In genomic region chr6:20947977-20948376, GRCh38 we compare ENCODE assay signal across 29 cellular contexts.
"Had no signal": no experiment of that assay in that cellular context is flagged by ENCODE, and none has a peak within 500 bp of the region (broad histone marks: within the 10 kb centered on the region; RNA-seq: fewer than 3 reads in every experiment).

No MANE protein-coding gene starts in this region.

- H3K27me3 Mint-ChIP-seq: dendritic cell treated with granulocyte-macrophage colony-stimulating factor and Interleukin-4, amounts not matched to agents 40 ng/mL and 50 ng/mL, for 4 days; effector memory CD8-positive, alpha-beta T cell; memory B cell; naive thymus-derived CD4-positive, alpha-beta T cell had no signal

- FAIRE-seq: endometrium, islet of Langerhans, keratinocyte had no signal

- ATAC-seq: effector memory CD8-positive, alpha-beta T cell; esophagus mucosa; gastrocnemius medialis; heart right ventricle; left cardiac atrium; left lung; left ventricle myocardium superior; naive thymus-derived CD4-positive, alpha-beta T cell had no signal

- H3K4me3 Mint-ChIP-seq: dendritic cell treated with granulocyte-macrophage colony-stimulating factor and Interleukin-4, amounts not matched to agents 40 ng/mL and 50 ng/mL, for 4 days; effector memory CD8-positive, alpha-beta T cell; endodermal cell; memory B cell; naive thymus-derived CD4-positive, alpha-beta T cell had no signal

- H3K4me1 Mint-ChIP-seq: memory B cell had no signal

- H3K9me3 ChIP-seq: colonic mucosa, gastrocnemius medialis had no signal

- H3K9me3 Mint-ChIP-seq: effector memory CD8-positive, alpha-beta T cell had no signal

- H3K4me3 ChIP-seq: colonic mucosa, esophagus squamous epithelium, gastrocnemius medialis, heart right ventricle, left lung, lung had no signal

- H3K36me3 ChIP-seq: colonic mucosa, esophagus squamous epithelium, gastrocnemius medialis, heart right ventricle, left lung had no signal

- H3K27ac Mint-ChIP-seq: dendritic cell treated with granulocyte-macrophage colony-stimulating factor and Interleukin-4, amounts not matched to agents 40 ng/mL and 50 ng/mL, for 4 days; effector memory CD8-positive, alpha-beta T cell; endodermal cell; memory B cell; naive thymus-derived CD4-positive, alpha-beta T cell had no signal

- H3K27ac ChIP-seq: colonic mucosa, epithelial cell of prostate, esophagus squamous epithelium, gastrocnemius medialis, heart right ventricle, left lung had no signal

- H3K27me3 ChIP-seq: colonic mucosa, esophagus squamous epithelium, gastrocnemius medialis, heart right ventricle, left lung had no signal

- DNase-seq: colonic mucosa; cortex of kidney; effector CD8-positive, alpha-beta T cell; effector memory CD8-positive, alpha-beta T cell; endodermal cell; erythroblast; esophagus squamous epithelium; foreskin fibroblast; foreskin melanocyte; gastrocnemius medialis; glutamatergic neuron; head of caudate nucleus; heart right ventricle; hippocampal formation; left cardiac atrium; left lung; left ventricle myocardium superior; mammary epithelial cell; mesendoderm; midbrain; naive thymus-derived CD4-positive, alpha-beta T cell had no signal

- H3K4me1 ChIP-seq: colonic mucosa, gastrocnemius medialis, left lung had no signal
